Comparison of ENCODE assay signal across 1 cellular context in genomic region chr10:110739811-110740271, GRCh38.
TF ChIP-seq lines count a peak whose summit lies in the region.

No MANE protein-coding gene starts in this region.

TF ChIP-seq in HepG2, 621 proteins besides CTCF, POLR2A, EP300 and RAD21 (continued from another document and continues in another):
- TF ChIP-seq SNAPC4 (CRISPR knock-in tag; IDR thresholded peaks at IDR 0.05) = no peak
- TF ChIP-seq HMG20A (CRISPR knock-in tag; IDR thresholded peaks at IDR 0.05; ENCODE audit: borderline replicate concordance) = peak; percentile 88; the same call in 1 of the 2 replicates
- TF ChIP-seq ZNF749 (CRISPR knock-in tag; IDR thresholded peaks at IDR 0.05; ENCODE audit: borderline replicate concordance) = no peak
- peak; percentile 18; the same call in 1 of the 2 replicates for TF ChIP-seq HDAC1 (CRISPR knock-in tag; IDR thresholded peaks at IDR 0.05)
- no peak for TF ChIP-seq RFX5 (IDR thresholded peaks at IDR 0.05; ENCODE audit: low read depth, low read length)
- TF ChIP-seq ZNF878 (CRISPR knock-in tag; IDR thresholded peaks at IDR 0.05) = 0 out of 2 replicates have a peak, but pooled peaks have one; percentile 31
- no peak for TF ChIP-seq FOXC1 (CRISPR knock-in tag; IDR thresholded peaks at IDR 0.05; ENCODE audit: borderline replicate concordance)
- TF ChIP-seq FOXA1 (IDR thresholded peaks at IDR 0.05) = no peak
- peak; percentile 31; the same call in 1 of the 2 replicates for TF ChIP-seq FOXA1 (CRISPR knock-in tag; IDR thresholded peaks at IDR 0.05)
- TF ChIP-seq ZSCAN5A (CRISPR knock-in tag; IDR thresholded peaks at IDR 0.05; ENCODE audit: borderline replicate concordance) = no peak
- no peak for TF ChIP-seq ZNF33A (CRISPR knock-in tag; IDR thresholded peaks at IDR 0.05; ENCODE audit: borderline replicate concordance)
- TF ChIP-seq KDM4B (CRISPR knock-in tag; IDR thresholded peaks at IDR 0.05) = 0 out of 2 replicates have a peak, but pooled peaks have one; percentile 34
- TF ChIP-seq SKIL (CRISPR knock-in tag; IDR thresholded peaks at IDR 0.05; ENCODE audit: borderline replicate concordance) = peak; percentile 97
- no peak for TF ChIP-seq POLR2AphosphoS5 (IDR thresholded peaks at IDR 0.05; ENCODE audit: low read depth, low read length)
- no peak for TF ChIP-seq IRF1 (CRISPR knock-in tag; IDR thresholded peaks at IDR 0.05; ENCODE audit: low read depth)
- peak; percentile 66; the same call in 1 of the 2 replicates for TF ChIP-seq MIER3 (CRISPR knock-in tag; IDR thresholded peaks at IDR 0.05; ENCODE audit: borderline replicate concordance)
- no peak for TF ChIP-seq HNRNPLL (IDR thresholded peaks at IDR 0.05; ENCODE audit: low read depth, low read length, poor library complexity, severe bottlenecking)
- no peak for TF ChIP-seq HMGXB4 (CRISPR knock-in tag; IDR thresholded peaks at IDR 0.05; ENCODE audit: borderline replicate concordance in 1 of 2, low read depth in 1 of 2)
- no peak for TF ChIP-seq SMYD3 (CRISPR knock-in tag; IDR thresholded peaks at IDR 0.05)
- TF ChIP-seq ZNF138 (CRISPR knock-in tag; IDR thresholded peaks at IDR 0.05; ENCODE audit: low read depth) = no peak
- no peak for TF ChIP-seq ZNF704 (CRISPR knock-in tag; IDR thresholded peaks at IDR 0.05; ENCODE audit: borderline replicate concordance)
- 0 out of 2 replicates have a peak, but pooled peaks have one; percentile 64 for TF ChIP-seq ZNF274 (CRISPR knock-in tag; IDR thresholded peaks at IDR 0.05)
- peak; percentile 96 for TF ChIP-seq ARID5B (CRISPR knock-in tag; IDR thresholded peaks at IDR 0.05)
- no peak for TF ChIP-seq HDAC6 (IDR thresholded peaks at IDR 0.05; ENCODE audit: low read depth, low read length)
- 0 out of 2 replicates have a peak, but pooled peaks have one; percentile 38 for TF ChIP-seq RNF2 (conservative IDR thresholded peaks at IDR 0.05; ENCODE audit: low read depth)
- TF ChIP-seq ATF6 (CRISPR knock-in tag; conservative IDR thresholded peaks at IDR 0.05) = no peak
- TF ChIP-seq ZNF792 (CRISPR knock-in tag; IDR thresholded peaks at IDR 0.05) = no peak
- no peak for TF ChIP-seq NFE2L1 (CRISPR knock-in tag; IDR thresholded peaks at IDR 0.05; ENCODE audit: borderline replicate concordance)
- TF ChIP-seq HOMEZ (CRISPR knock-in tag; IDR thresholded peaks at IDR 0.05; ENCODE audit: low read depth) = peak; percentile 11; the same call in 1 of the 2 replicates
- 0 out of 2 replicates have a peak, but pooled peaks have one; percentile 34 for TF ChIP-seq SOX13 (IDR thresholded peaks at IDR 0.05)
- TF ChIP-seq SOX13 (CRISPR knock-in tag; conservative IDR thresholded peaks at IDR 0.05 in 1 of 2, IDR thresholded peaks at IDR 0.05 in 1 of 2) = peak in 1 of 2 experiments; percentile 78; a peak in 2 of 4 replicates
- TF ChIP-seq NR2F2 (IDR thresholded peaks at IDR 0.05; ENCODE audit: borderline replicate concordance, low read depth) = peak; percentile 57; the same call in 1 of the 2 replicates
- TF ChIP-seq KLF11 (CRISPR knock-in tag; IDR thresholded peaks at IDR 0.05) = no peak
- TF ChIP-seq TARDBP (CRISPR knock-in tag; IDR thresholded peaks at IDR 0.05) = peak; percentile 70; the same call in 1 of the 2 replicates
